8 cellular contexts compared by ENCODE assay signal in the genomic region with DNA sequence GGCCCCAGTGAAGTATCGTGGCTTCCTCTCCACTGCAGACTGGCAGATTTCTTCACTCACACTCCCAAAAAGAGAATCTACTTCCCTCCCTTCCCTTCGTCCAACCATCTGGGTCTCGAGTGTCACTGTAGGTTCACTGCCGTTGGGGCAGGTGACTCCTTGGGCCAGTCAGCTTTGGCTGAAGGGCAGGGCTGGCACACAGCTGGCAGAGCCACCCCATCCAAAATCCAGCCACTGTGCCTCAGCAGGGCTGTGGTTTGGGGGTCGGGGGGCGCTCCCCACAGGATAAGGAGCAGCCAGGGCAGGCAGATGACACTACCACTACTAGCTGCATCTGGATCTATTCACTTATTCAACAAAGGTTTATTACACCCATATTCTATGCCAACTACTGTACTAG.
"Had no signal": no experiment of that assay in that cellular context is flagged by ENCODE, and none has a peak within 500 bp of the region (broad histone marks: within the 10 kb centered on the region; RNA-seq: fewer than 3 reads in every experiment).

No MANE protein-coding gene starts in this region.

- H3K27ac ChIP-seq: GM23248, HL-60 had no signal

- H2AFZ ChIP-seq: GM23248 had no signal

- H3K9ac ChIP-seq: GM23248 had no signal

- H3K27me3 Mint-ChIP-seq: IgD-negative memory B cell had no signal

- H3K27ac Mint-ChIP-seq: IgD-negative memory B cell had no signal

- DNase-seq: GM23248, GOT3, H9, HCEC 1CT had no signal

- H3K4me3 Mint-ChIP-seq: H9, IgD-negative memory B cell had no signal

- H3K9me3 Mint-ChIP-seq: H9, IgD-negative memory B cell had no signal

- ATAC-seq: HepG2 had no signal

- FAIRE-seq: H54, HepG2 had no signal

- H3K4me3 ChIP-seq: GM23248 had no signal
